In genomic region chr1:164953095-164953494, GRCh38 we compare ENCODE assay signal across 20 cellular contexts.
DNase-seq lines count a peak whose midpoint lies in the region; ATAC-seq and TF ChIP-seq lines count a peak whose summit lies in the region.
"Had no signal": no experiment of that assay in that cellular context is flagged by ENCODE, and none has a peak within 500 bp of the region (broad histone marks: within the 10 kb centered on the region; RNA-seq: fewer than 3 reads in every experiment).

No MANE protein-coding gene starts in this region.

- H4K20me1 ChIP-seq in PC-3 (ENCODE audit: low read length) = no peaks in the 10 kb centered on the region

- no peaks in the 10 kb centered on the region for H3F3A ChIP-seq in PC-3 (ENCODE audit: low read length, unreplicated experiment)

- H3K27ac Mint-ChIP-seq in natural killer cell treated with Interleukin-12 subunit alpha and Interleukin-12 subunit beta and Interleukin-15 and Interleukin-18, amount 100 ng/mL, for 72 hours = no peak overlapping the region

- no peak overlapping the region for H3K4me3 Mint-ChIP-seq in natural killer cell treated with Interleukin-12 subunit alpha and Interleukin-12 subunit beta and Interleukin-15 and Interleukin-18, amount 100 ng/mL, for 72 hours

- H3K9me2 ChIP-seq in PC-3 (replicated peaks; ENCODE audit: low read length) = no peaks in the 10 kb centered on the region

- H3K36me3 Mint-ChIP-seq in natural killer cell treated with Interleukin-12 subunit alpha and Interleukin-12 subunit beta and Interleukin-15 and Interleukin-18, amount 100 ng/mL, for 72 hours = peaks cover 13% of the 10 kb centered on the region

- H3K27me3 ChIP-seq in PC-3 (ENCODE audit: low read length) (peaks cover 33% of the 10 kb centered on the region), psoas muscle (ENCODE audit: insufficient read depth in 3 of 3, low read length in 2 of 3) (no peaks in the 10 kb centered on the region)
- H3K27me3 ChIP-seq: suprapubic skin had no signal

- H3K4me1 ChIP-seq in PC-3 (ENCODE audit: insufficient read depth, low read length) (no peaks in the 10 kb centered on the region), psoas muscle (no peaks in the 10 kb centered on the region)
- H3K4me1 ChIP-seq: suprapubic skin had no signal

- 51 to 65% (median 53%) methylated on average over 1 of the region's 1 CpG for WGBS in psoas muscle, 3 donors

- in situ Hi-C loops in GM13977 (cut with MboI; ENCODE audit: low pct_unique_long_range_greater_than_20kb, low sequenced_read_pairs, unreplicated experiment) = no loop called here

- no TSS peak for BruUV-seq in PC-3 (replicated peaks; lab: Mats Ljungman, UMichigan)

- no peaks in the 10 kb centered on the region for H3K79me2 ChIP-seq in PC-3 (ENCODE audit: low read length)

- no peak overlapping the region for H3K4me3 ChIP-seq in PC-3 (ENCODE audit: low read length)
- no peak overlapping the region for H3K4me3 ChIP-seq in psoas muscle
- H3K4me3 ChIP-seq: suprapubic skin had no signal

- H3K9ac ChIP-seq in PC-3 (ENCODE audit: low read length) = no peak overlapping the region

- ATAC-seq in PC-3 (no peak), psoas muscle (no peak)
- ATAC-seq in natural killer cell treated with Interleukin-12 subunit alpha and Interleukin-12 subunit beta and Interleukin-15 and Interleukin-18, amount 100 ng/mL, for 72 hours = no peak

- POLR2A ChIA-PET in PC-3 (lab: Charles Lee; ENCODE audit: unreplicated experiment) = no interaction called here

- H3K9me3 ChIP-seq in PC-3 (ENCODE audit: low read length) = no peaks in the 10 kb centered on the region
- H3K9me3 ChIP-seq in psoas muscle = peaks cover 8% of the 10 kb centered on the region

- DNase-seq in DMS 273 (lab: John Stamatoyannopoulos, UW; ENCODE audit: unreplicated experiment) (peak; percentile 12), DMS 273 treated with DMSO at 0.1 percent for 48 hours (lab: John Stamatoyannopoulos, UW) (no peak), PC-3 (no peak), inferior parietal cortex (ENCODE audit: extremely low spot score) (peak; percentile 19), psoas muscle (no peak), GM13977 (ENCODE audit: low spot score) (no peak), NCI-H1436 treated with DMSO at 0.1 percent for 48 hours (lab: John Stamatoyannopoulos, UW) (no peak)
- DNase-seq in natural killer cell treated with Interleukin-12 subunit alpha and Interleukin-12 subunit beta and Interleukin-15 and Interleukin-18, amount 100 ng/mL, for 72 hours (ENCODE audit: low spot score) = no peak
- DNase-seq: activated CD4-positive, alpha-beta T cell treated with anti-CD3 and anti-CD28 coated beads, Interleukin-2, amount 50 U/mL, for 48 hours; activated naive CD4-positive, alpha-beta T cell treated with Interleukin-2 at 50 U/mL for 16 hours; DMS153; Kasumi-1; NCI-H1417 treated with DMSO at 0.1 percent for 48 hours; NCI-H2227 treated with DMSO at 0.1 percent for 48 hours; NK-92 treated with Interleukin-12 subunit alpha and Interleukin-12 subunit beta, amount 100 ng/mL, for 24 hours; RPMI8226; small intestine; stimulated activated CD8-positive, alpha-beta memory T cell treated with anti-CD3 and anti-CD28 coated beads, Interleukin-4, amount 100 ng/mL, for 48 hours had no signal

- intact Hi-C loops in PC-3 (cut with micrococcal nuclease) (no loop called here), psoas muscle (cut with DNase I) (no loop called here)

- TF ChIP-seq CTCF in PC-3 (conservative IDR thresholded peaks at IDR 0.05; ENCODE audit: low read depth, low read length) (0 out of 2 replicates have a peak, but pooled peaks have one; percentile 13), psoas muscle (IDR thresholded peaks at IDR 0.05) (peak; percentile 7), GM13977 (IDR thresholded peaks at IDR 0.05; ENCODE audit: extremely low read depth, insufficient read depth, missing control alignments) (no peak)

- peaks cover 8% of the 10 kb centered on the region for H3K9me3 Mint-ChIP-seq in natural killer cell treated with Interleukin-12 subunit alpha and Interleukin-12 subunit beta and Interleukin-15 and Interleukin-18, amount 100 ng/mL, for 72 hours

- no peak overlapping the region for H3K4me2 ChIP-seq in PC-3 (ENCODE audit: low read length)

- no peaks in the 10 kb centered on the region for H3K36me3 ChIP-seq in PC-3 (ENCODE audit: low read depth, low read length)
- no peaks in the 10 kb centered on the region for H3K36me3 ChIP-seq in psoas muscle (ENCODE audit: insufficient read depth in 1 of 2, low read depth in 1 of 2)
- H3K36me3 ChIP-seq: suprapubic skin had no signal

- no peak overlapping the region for H2AFZ ChIP-seq in PC-3 (ENCODE audit: low read length)

- no peaks in the 10 kb centered on the region for H3K4me1 Mint-ChIP-seq in natural killer cell treated with Interleukin-12 subunit alpha and Interleukin-12 subunit beta and Interleukin-15 and Interleukin-18, amount 100 ng/mL, for 72 hours (ENCODE audit: low read depth in 2 of 2)

- H3K27me3 Mint-ChIP-seq in natural killer cell treated with Interleukin-12 subunit alpha and Interleukin-12 subunit beta and Interleukin-15 and Interleukin-18, amount 100 ng/mL, for 72 hours = no peaks in the 10 kb centered on the region

- CTCF ChIA-PET in PC-3 (lab: Charles Lee) = no interaction called here

- no peak overlapping the region for H3K27ac ChIP-seq in PC-3 (ENCODE audit: low read length)
- no peak overlapping the region for H3K27ac ChIP-seq in psoas muscle
- H3K27ac ChIP-seq: 22Rv1 had no signal

Comparison
In these comparisons a context has a peak if more than half of its experiments do, and no peak if none do; other contexts are left out.
1. DNase-seq: peak in DMS 273 (single experiment) and inferior parietal cortex (single experiment); none in DMS 273 treated with DMSO at 0.1 percent for 48 hours (single experiment), PC-3 (single experiment), psoas muscle (0 of 2), GM13977 (single experiment), natural killer cell treated with Interleukin-12 subunit alpha and Interleukin-12 subunit beta and Interleukin-15 and Interleukin-18, amount 100 ng/mL, for 72 hours (single experiment) and NCI-H1436 treated with DMSO at 0.1 percent for 48 hours (single experiment).